Comparison of ENCODE assay signal across 19 cellular contexts in genomic region chr10:12351889-12352288, GRCh38. TPM values are rescaled to one million over a fixed set of nuclear protein-coding genes. Genes with fewer than 3 reads are reported as not detected.
DNase-seq lines count a peak whose midpoint lies in the region; ATAC-seq, FAIRE-seq and TF ChIP-seq lines count a peak whose summit lies in the region.
"Had no signal": no experiment of that assay in that cellular context is flagged by ENCODE, and none has a peak within 500 bp of the region (broad histone marks: within the 10 kb centered on the region; RNA-seq: fewer than 3 reads in every experiment).

No MANE protein-coding gene starts in this region.

- no peak for TF ChIP-seq POLR2A in K562 (conservative IDR thresholded peaks at IDR 0.05)

- TF ChIP-seq RAD21 in K562 (CRISPR knock-in tag; conservative IDR thresholded peaks at IDR 0.05 in 1 of 2, IDR thresholded peaks at IDR 0.05 in 1 of 2), result no peak

- POLR2A ChIA-PET in CD4-positive, alpha-beta memory T cell (lab: Charles Lee; ENCODE audit: partially characterized antibody), result interaction anchor here (1.5 to 3.9 kb wide), 3 partner anchors 13 to 305 kb away, joined by 3 to 19 read pairs (median 17); no protein-coding TSS in a partner anchor
- POLR2A ChIA-PET in HEK293 (lab: Yijun Ruan, JAX), result interaction anchor here (0.8 kb wide), 1 partner anchor 18 kb away, joined by 3 read pairs; no protein-coding TSS in a partner anchor
- POLR2A ChIA-PET in K562 (lab: Yijun Ruan, JAX), result no interaction called here

- TF ChIP-seq CTCF in HEK293 (tag by site-specific recombination; IDR thresholded peaks at IDR 0.05) (no peak), K562 (IDR thresholded peaks at IDR 0.05 in 2 of 3, conservative IDR thresholded peaks at IDR 0.05 in 1 of 3; ENCODE audit: insufficient read depth in 2 of 3, low read depth in 1 of 3, low read length in 3 of 3) (no peak), nephron progenitor cell (IDR thresholded peaks at IDR 0.05) (no peak)

- H3K36me3 ChIP-seq in CD4-positive, alpha-beta memory T cell (ENCODE audit: insufficient read depth, low read length), result no peaks in the 10 kb centered on the region
- no peaks in the 10 kb centered on the region for H3K36me3 ChIP-seq in HEK293 (ENCODE audit: control insufficient read depth in 2 of 2, insufficient read depth in 1 of 2, low read length in 2 of 2)
- no peaks in the 10 kb centered on the region for H3K36me3 ChIP-seq in K562 (ENCODE audit: control insufficient read depth, insufficient read depth, low read length)

- H3K9ac ChIP-seq in K562 (ENCODE audit: insufficient read depth in 1 of 2, low read depth in 2 of 2, low read length in 2 of 2), result no peak overlapping the region

- CTCF ChIA-PET in CD4-positive, alpha-beta memory T cell (lab: Charles Lee; ENCODE audit: partially characterized antibody), result interaction anchor here (0.9 to 6.2 kb wide), 2 partner anchors 87 to 304 kb away, joined by 4 to 36 read pairs; no protein-coding TSS in a partner anchor
- CTCF ChIA-PET in HEK293 (lab: Yijun Ruan, JAX) (interaction anchor here (0.5 to 1.2 kb wide), 2 partner anchors 58 to 305 kb away, joined by 3 read pairs; no protein-coding TSS in a partner anchor), K562 (lab: Yijun Ruan, JAX; ENCODE audit: low intra/inter-chr PET ratio) (no interaction called here)

- no peak for DNase-seq in CD4-positive, alpha-beta memory T cell
- DNase-seq in K562 (ENCODE audit: extremely low read depth in 1 of 4, low spot score in 3 of 4) (no peak), nephron progenitor cell (no peak), NCI-H1417 (lab: John Stamatoyannopoulos, UW) (no peak), NCI-H510A treated with DMSO at 0.1 percent for 48 hours (lab: John Stamatoyannopoulos, UW) (no peak)
- no peak for DNase-seq in activated naive CD4-positive, alpha-beta T cell treated with Interleukin-2 at 50 U/mL for 16 hours
- DNase-seq: cerebellar nuclear complex; kidney glomerular epithelial cell; midbrain; NCI-H1436; NCI-H2171; stimulated activated CD4-positive, alpha-beta T cell treated with anti-CD3 and anti-CD28 coated beads, Interleukin-4, amount 100 ng/mL, for 1 hour; SW 1271; testis had no signal

- H3K9me1 ChIP-seq in K562 (ENCODE audit: control insufficient read depth, insufficient read depth, low read length), result no peaks in the 10 kb centered on the region

- no peak overlapping the region for H3K27ac ChIP-seq in CD4-positive, alpha-beta memory T cell (ENCODE audit: low read depth, low read length)
- H3K27ac ChIP-seq in HEK293 (ENCODE audit: extremely low read depth, low read depth, low read length) (no peak overlapping the region), K562 (ENCODE audit: extremely low read depth, low read depth, low read length) (no peak overlapping the region)

- peak overlapping the region; percentile 27 to 98 (median 96) for H3K4me3 Mint-ChIP-seq in CD4-positive, alpha-beta memory T cell
- H3K4me3 Mint-ChIP-seq in nephron progenitor cell, result peak overlapping the region; percentile 95

- TF ChIP-seq EP300 in K562 (IDR thresholded peaks at IDR 0.05; ENCODE audit: low read length), result no peak

- ATAC-seq in K562, result no peak
- no peak for ATAC-seq in HG02798 (IDR thresholded peaks at IDR 0.05; ENCODE audit: poor library complexity, unreplicated experiment)
- ATAC-seq: HCT116 had no signal

- 0 out of 2 replicates have a peak, but pooled peaks cover 6% of the 10 kb centered on the region for H4K20me1 ChIP-seq in K562 (replicated peaks; ENCODE audit: control insufficient read depth, insufficient read depth, low read length)

- H3K27me3 Mint-ChIP-seq in CD4-positive, alpha-beta memory T cell, result peaks cover 0 to 6% of the 10 kb centered on the region in 2 donors
- peaks cover 69% of the 10 kb centered on the region for H3K27me3 Mint-ChIP-seq in nephron progenitor cell (ENCODE audit: low read depth, poor library complexity)

- H3K36me3 Mint-ChIP-seq in CD4-positive, alpha-beta memory T cell, result peaks cover 5 to 24% of the 10 kb centered on the region in 2 donors
- H3K36me3 Mint-ChIP-seq in nephron progenitor cell (ENCODE audit: low read depth), result no peaks in the 10 kb centered on the region

- no peaks in the 10 kb centered on the region for H3K9me3 ChIP-seq in CD4-positive, alpha-beta memory T cell (ENCODE audit: control insufficient read depth in 1 of 2, low read length in 2 of 2)
- H3K9me3 ChIP-seq in HEK293 (ENCODE audit: control insufficient read depth, insufficient read depth, low read depth, low read length) (no peaks in the 10 kb centered on the region), K562 (replicated peaks; ENCODE audit: control insufficient read depth, insufficient read depth, low read depth, low read length) (no peaks in the 10 kb centered on the region)
- H3K9me3 ChIP-seq: testis had no signal

- H2AFZ ChIP-seq in K562 (ENCODE audit: low read depth, low read length), result no peak overlapping the region

- intact Hi-C loops in CD4-positive, alpha-beta memory T cell (cut with micrococcal nuclease), result loop anchor here (10.0 kb wide), 1 partner anchor 53 kb away; no protein-coding TSS in a partner anchor
- intact Hi-C loops in K562 (cut with micrococcal nuclease), result loop anchor here (10.0 kb wide), 1 partner anchor 87 kb away; no protein-coding TSS in a partner anchor

- H3K4me1 ChIP-seq in CD4-positive, alpha-beta memory T cell (ENCODE audit: insufficient read depth, low read length), result peaks cover 25% of the 10 kb centered on the region
- no peaks in the 10 kb centered on the region; the same call in 1 of the 2 replicates for H3K4me1 ChIP-seq in HEK293 (ENCODE audit: control insufficient read depth, insufficient read depth, low read length)
- peaks cover 0 to 23% of the 10 kb centered on the region in 2 experiments; a peak in 2 of 5 replicates for H3K4me1 ChIP-seq in K562 (replicated peaks in 1 of 2; ENCODE audit: control insufficient read depth in 2 of 2, insufficient read depth in 2 of 2, low read length in 2 of 2)

- H3K27me3 ChIP-seq in CD4-positive, alpha-beta memory T cell (ENCODE audit: insufficient read depth, low read length), result no peaks in the 10 kb centered on the region
- peaks cover 39 to 66% of the 10 kb centered on the region in 2 experiments for H3K27me3 ChIP-seq in K562 (ENCODE audit: control insufficient read depth in 2 of 2, insufficient read depth in 2 of 2, low read length in 2 of 2)
- H3K27me3 ChIP-seq: testis had no signal

- 0% methylated on average over 2 of the region's 2 CpGs for WGBS in K562 (ENCODE audit: insufficient coverage, low coverage, missing lambda C conversion rate)

- no peak for FAIRE-seq in K562 (lab: Jason Lieb, UNC)
- FAIRE-seq: endometrium, RCC 7860 had no signal

- no peaks in the 10 kb centered on the region for H3K9me3 Mint-ChIP-seq in CD4-positive, alpha-beta memory T cell
- no peaks in the 10 kb centered on the region for H3K9me3 Mint-ChIP-seq in nephron progenitor cell

- no peak overlapping the region for H3K4me2 ChIP-seq in K562 (ENCODE audit: insufficient read depth, low read length)

- no TSS peak for BruUV-seq in K562 (replicated peaks; lab: Mats Ljungman, UMichigan)

- no peaks in the 10 kb centered on the region for H3K79me2 ChIP-seq in K562 (ENCODE audit: control insufficient read depth, insufficient read depth, low read length)

- H3K4me1 Mint-ChIP-seq in CD4-positive, alpha-beta memory T cell, result peaks cover 37 to 68% (median 55%) of the 10 kb centered on the region in 4 donors
- peaks cover 46% of the 10 kb centered on the region for H3K4me1 Mint-ChIP-seq in nephron progenitor cell

- H3K4me3 ChIP-seq in CD4-positive, alpha-beta memory T cell (ENCODE audit: low read length in 2 of 2), result no peak overlapping the region
- no peak overlapping the region for H3K4me3 ChIP-seq in HEK293 (ENCODE audit: low read depth, low read length)
- H3K4me3 ChIP-seq in K562, result no peak overlapping the region
- H3K4me3 ChIP-seq: testis had no signal

- in situ Hi-C loops in K562 (cut with MboI), result no loop called here

- peak overlapping the region in 6 of 7 donors; percentile 36 to 99 (median 75) for H3K27ac Mint-ChIP-seq in CD4-positive, alpha-beta memory T cell
- no peak overlapping the region for H3K27ac Mint-ChIP-seq in nephron progenitor cell

TF ChIP-seq in HEK293, 187 proteins besides CTCF, POLR2A, EP300 and RAD21 (continues in another document):
- TF ChIP-seq HOXC10 (CRISPR knock-in tag; IDR thresholded peaks at IDR 0.05), result no peak

TF ChIP-seq in K562, 482 proteins besides CTCF, POLR2A, EP300 and RAD21 (continues in another document):
- TF ChIP-seq ADNP (tag; IDR thresholded peaks at IDR 0.05) (0 out of 2 replicates have a peak, but pooled peaks have one; percentile 24), KLF6 (CRISPR knock-in tag; IDR thresholded peaks at IDR 0.05; ENCODE audit: borderline replicate concordance) (no peak)

RNA-seq across cellular contexts. Expression of gene CAMK1D, which starts 2.5 kb away (rescaled TPM):
- total RNA-seq in CD4-positive, alpha-beta memory T cell, result 10 to 100 TPM; 21.9 to 22.2 TPM
- polyA plus RNA-seq in CD4-positive, alpha-beta memory T cell, result 10 to 100 TPM in 1 of 2 donors, 1 to 10 TPM in 1; 5.2 to 17.0 TPM
- 0.23 and 0.60 TPM in 2 replicates for total RNA-seq in K562 (2011; cell fraction: chromatin; rRNA removed; ENCODE audit: low replicate concordance)
- not detected in 2 replicates for total RNA-seq in K562 (2011; cell fraction: nucleolus; rRNA removed)
- total RNA-seq in K562 (2011; cell fraction: nucleoplasm; rRNA removed), result 0.15 and 0.84 TPM in 2 replicates
- total RNA-seq in K562 (2014; rRNA removed) (not detected in 2 replicates), K562 (2014; rRNA removed; fragmentation: Illumina TruSeq; extraction: Trizol) (0.18 TPM in 1 of 2 replicates, not detected in the other), K562 (2015; rRNA removed; fragmentation: Illumina TruSeq; extraction: Trizol) (not detected in 2 replicates), K562 (2021) (0.09 and 0.24 TPM in 2 replicates)
- polyA plus RNA-seq in K562 (2011; rRNA removed) (0.04 TPM in 1 of 2 replicates, not detected in the other), K562 (2014; fragmentation: Illumina TruSeq; extraction: Trizol) (0.12 TPM in 2 replicates), K562 (2014; fragmentation: Nextera tagmentation; extraction: Ambion mirVana) (not detected), K562 (2014; rRNA removed) (0.04 and 0.23 TPM in 2 replicates)
- 0.03 and 0.13 TPM in 2 replicates for polyA plus RNA-seq in K562 (2011; cell fraction: cytosol; rRNA removed)
- 0.07 and 0.10 TPM in 2 replicates for polyA plus RNA-seq in K562 (2011; cell fraction: nucleus; rRNA removed)
- polyA plus RNA-seq in K562 (2012), result 0.12 and 0.46 TPM in 2 replicates
- polyA minus RNA-seq in K562 (2011; rRNA and poly(A)+ RNA removed), result 0.12 TPM in 1 of 2 replicates, not detected in the other
- polyA minus RNA-seq in K562 (2011; cell fraction: cytosol; rRNA and poly(A)+ RNA removed), result not detected in 2 replicates
- polyA minus RNA-seq in K562 (2011; cell fraction: nucleus; rRNA and poly(A)+ RNA removed), result not detected in 2 replicates

Comparison
In these comparisons a context has a peak if more than half of its experiments do, and no peak if none do; other contexts are left out.
1. RNA of gene CAMK1D, which starts 2.5 kb away (total RNA-seq): 21.9 to 22.2 TPM in CD4-positive, alpha-beta memory T cell; 0.09 to 0.84 TPM in K562; every median in the first group is over 10 times any median in the second.